ENCODE assay signal across 17 cellular contexts in the genomic region with DNA sequence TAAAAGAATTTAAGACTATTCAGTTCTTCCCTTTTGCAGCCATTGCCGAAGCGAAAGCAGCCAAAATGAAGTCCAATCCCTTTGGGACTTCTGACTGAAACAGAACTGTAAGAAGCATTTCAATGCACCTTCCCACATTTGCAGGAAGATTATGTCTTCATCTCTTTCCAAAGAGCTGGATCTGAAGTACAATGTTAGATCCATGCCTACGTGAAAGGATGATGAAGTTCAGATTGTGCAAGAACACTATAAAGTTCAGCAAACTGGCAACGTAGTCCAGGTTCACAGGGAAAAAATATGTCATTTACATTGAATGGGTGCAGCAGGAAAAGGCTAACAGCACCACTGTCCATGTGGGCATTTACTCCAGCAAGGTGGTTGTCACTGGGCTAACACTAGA. TPM values are rescaled to one million over a fixed set of nuclear protein-coding genes. Genes with fewer than 3 reads are reported as not detected.
DNase-seq lines count a peak whose midpoint lies in the region; ATAC-seq, FAIRE-seq and TF ChIP-seq lines count a peak whose summit lies in the region.
"Had no signal": no experiment of that assay in that cellular context is flagged by ENCODE, and none has a peak within 500 bp of the region (broad histone marks: within the 10 kb centered on the region; RNA-seq: fewer than 3 reads in every experiment).

No MANE protein-coding gene starts in this region.

- no peak overlapping the region for H3K27ac Mint-ChIP-seq in CD4-positive, alpha-beta T cell
- H3K27ac Mint-ChIP-seq: CD4-positive, CD25-positive, alpha-beta regulatory T cell; H9 had no signal

- no peaks in the 10 kb centered on the region for H3K4me1 Mint-ChIP-seq in CD4-positive, alpha-beta T cell (ENCODE audit: low read depth)

- H3K9me1 ChIP-seq in K562 (ENCODE audit: control insufficient read depth, insufficient read depth, low read length): no peaks in the 10 kb centered on the region

- H3K4me3 Mint-ChIP-seq in CD4-positive, alpha-beta T cell: no peak overlapping the region
- H3K4me3 Mint-ChIP-seq: CD4-positive, CD25-positive, alpha-beta regulatory T cell; H9 had no signal

- H3K9ac ChIP-seq in K562 (ENCODE audit: insufficient read depth in 1 of 2, low read depth in 2 of 2, low read length in 2 of 2) (no peak overlapping the region), HepG2 (ENCODE audit: insufficient read depth, low read depth, low read length) (no peak overlapping the region)
- H3K9ac ChIP-seq: BLaER1 treated with 17β-estradiol and CSF1 and Interleukin-3, amounts not matched to agents 10 nM and 100 nM; GM23248 had no signal

- H4K20me1 ChIP-seq in K562 (replicated peaks; ENCODE audit: control insufficient read depth, insufficient read depth, low read length) (no peaks in the 10 kb centered on the region), HepG2 (ENCODE audit: insufficient read depth, low read length) (no peaks in the 10 kb centered on the region)
- H4K20me1 ChIP-seq: BLaER1 treated with 17β-estradiol and CSF1 and Interleukin-3, amounts not matched to agents 10 nM and 100 nM had no signal

- POLR2A ChIA-PET in K562 (lab: Yijun Ruan, JAX) (no interaction called here), HepG2 (lab: Yijun Ruan, JAX) (no interaction called here)
- POLR2A ChIA-PET in CD4-positive, alpha-beta T cell (lab: Charles Lee): no interaction called here

- BruUV-seq in K562 (replicated peaks; lab: Mats Ljungman, UMichigan) (no TSS peak), HepG2 (replicated peaks; lab: Mats Ljungman, UMichigan) (no TSS peak)

- H3K36me3 Mint-ChIP-seq in CD4-positive, alpha-beta T cell (ENCODE audit: low read depth): no peaks in the 10 kb centered on the region
- H3K36me3 Mint-ChIP-seq: CD4-positive, CD25-positive, alpha-beta regulatory T cell had no signal

- in situ Hi-C loops in K562 (cut with MboI) (loop anchor here (10.0 kb wide), 1 partner anchor 205 kb away; no protein-coding TSS in a partner anchor), HepG2 (cut with HindIII; ENCODE audit: extremely low pct_ligation_motif_present, low pct_unique_long_range_greater_than_20kb) (no loop called here)

- intact Hi-C loops in Right ventricle myocardium superior (cut with DNase I) (no loop called here), K562 (cut with micrococcal nuclease) (no loop called here), HepG2 (cut with micrococcal nuclease; ENCODE audit: unreplicated experiment) (no loop called here)
- intact Hi-C loops in CD4-positive, alpha-beta T cell (cut with DNase I, micrococcal nuclease): no loop called here

- H3K4me2 ChIP-seq in K562 (ENCODE audit: insufficient read depth, low read length): no peak overlapping the region
- no peak overlapping the region for H3K4me2 ChIP-seq in HepG2 (ENCODE audit: low read depth, low read length)
- H3K4me2 ChIP-seq: BLaER1 treated with 17β-estradiol and CSF1 and Interleukin-3, amounts not matched to agents 10 nM and 100 nM had no signal

- CTCF ChIA-PET in K562 (lab: Yijun Ruan, JAX; ENCODE audit: low intra/inter-chr PET ratio): no interaction called here
- CTCF ChIA-PET in HepG2 (lab: Yijun Ruan, JAX; ENCODE audit: low intra/inter-chr PET ratio, low total read pairs): no interaction called here
- CTCF ChIA-PET in CD4-positive, alpha-beta T cell (lab: Charles Lee): no interaction called here

- H3K4me3 ChIP-seq in cardiac muscle cell (no peak overlapping the region), K562 (no peak overlapping the region), HepG2 (replicated peaks in 1 of 3; ENCODE audit: insufficient read depth in 1 of 3, low read depth in 2 of 3, low read length in 3 of 3) (no peak overlapping the region), thoracic aorta (peak overlapping the region; percentile 25)
- H3K4me3 ChIP-seq: BLaER1 treated with 17β-estradiol and CSF1 and Interleukin-3, amounts not matched to agents 10 nM and 100 nM; GM23248 had no signal

- TF ChIP-seq POLR2A in K562 (conservative IDR thresholded peaks at IDR 0.05) (no peak), HepG2 (IDR thresholded peaks at IDR 0.05; ENCODE audit: insufficient read depth in 1 of 2, low read depth in 2 of 2, low read length in 2 of 2) (no peak)

- no peaks in the 10 kb centered on the region for H3K9me3 Mint-ChIP-seq in CD4-positive, alpha-beta T cell
- H3K9me3 Mint-ChIP-seq: CD4-positive, CD25-positive, alpha-beta regulatory T cell; H9 had no signal

- TF ChIP-seq EP300 in K562 (IDR thresholded peaks at IDR 0.05; ENCODE audit: low read length) (no peak), HepG2 (IDR thresholded peaks at IDR 0.05; ENCODE audit: low read depth in 2 of 2, low read length in 2 of 2) (no peak), HepG2 (CRISPR knock-in tag; IDR thresholded peaks at IDR 0.05; ENCODE audit: borderline replicate concordance) (no peak)

- H3K27ac ChIP-seq in cardiac muscle cell (peak overlapping the region; percentile 44), K562 (ENCODE audit: extremely low read depth, low read depth, low read length) (no peak overlapping the region), HepG2 (ENCODE audit: extremely low read length, insufficient read depth, low read length) (no peak overlapping the region), thoracic aorta (no peak overlapping the region)
- no peak overlapping the region for H3K27ac ChIP-seq in CD4-positive, alpha-beta T cell (ENCODE audit: low read depth, low read length)
- H3K27ac ChIP-seq: BLaER1 treated with 17β-estradiol and CSF1 and Interleukin-3, amounts not matched to agents 10 nM and 100 nM; GM23248; HL-60 had no signal

- ATAC-seq in Right ventricle myocardium superior (ENCODE audit: poor library complexity) (no peak), K562 (no peak), HepG2 (no peak), thoracic aorta (ENCODE audit: insufficient number of reproducible peaks, low FRiP score, low read depth) (no peak), HG02763 (IDR thresholded peaks at IDR 0.05; ENCODE audit: unreplicated experiment) (no peak)
- no peak for ATAC-seq in CD4-positive, alpha-beta T cell (ENCODE audit: poor library complexity)

- H3K36me3 ChIP-seq in cardiac muscle cell (no peaks in the 10 kb centered on the region), K562 (ENCODE audit: control insufficient read depth, insufficient read depth, low read length) (no peaks in the 10 kb centered on the region), HepG2 (replicated peaks in 1 of 2; ENCODE audit: control insufficient read depth in 1 of 2, insufficient read depth in 2 of 2, low read length in 2 of 2) (no peaks in the 10 kb centered on the region), thoracic aorta (no peaks in the 10 kb centered on the region)
- H3K36me3 ChIP-seq: BLaER1 treated with 17β-estradiol and CSF1 and Interleukin-3, amounts not matched to agents 10 nM and 100 nM had no signal

- no peak overlapping the region for H2AFZ ChIP-seq in K562 (ENCODE audit: low read depth, low read length)
- no peak overlapping the region for H2AFZ ChIP-seq in HepG2 (ENCODE audit: low read length)
- H2AFZ ChIP-seq: GM23248 had no signal

- H3K9me3 ChIP-seq in cardiac muscle cell (ENCODE audit: low read depth) (no peaks in the 10 kb centered on the region), K562 (replicated peaks; ENCODE audit: control insufficient read depth, insufficient read depth, low read depth, low read length) (no peaks in the 10 kb centered on the region), HepG2 (ENCODE audit: low read length) (no peaks in the 10 kb centered on the region), thoracic aorta (no peaks in the 10 kb centered on the region)
- no peaks in the 10 kb centered on the region for H3K9me3 ChIP-seq in CD4-positive, alpha-beta T cell (ENCODE audit: control insufficient read depth, low read length)
- H3K9me3 ChIP-seq: BLaER1 treated with 17β-estradiol and CSF1 and Interleukin-3, amounts not matched to agents 10 nM and 100 nM had no signal

- no peak for FAIRE-seq in K562 (lab: Jason Lieb, UNC)
- FAIRE-seq in HepG2 (lab: Jason Lieb, UNC): no peak

- H3K27me3 ChIP-seq in cardiac muscle cell: no peaks in the 10 kb centered on the region
- H3K27me3 ChIP-seq in K562 (ENCODE audit: control insufficient read depth in 2 of 2, insufficient read depth in 2 of 2, low read length in 2 of 2): 0 out of 5 replicates have a peak, but pooled peaks cover 0 to 2% of the 10 kb centered on the region in 2 experiments
- H3K27me3 ChIP-seq in HepG2 (ENCODE audit: control insufficient read depth in 1 of 2, insufficient read depth in 2 of 2, low read length in 2 of 2): no peaks in the 10 kb centered on the region
- no peaks in the 10 kb centered on the region for H3K27me3 ChIP-seq in thoracic aorta (replicated peaks; ENCODE audit: insufficient read depth)
- H3K27me3 ChIP-seq in CD4-positive, alpha-beta T cell (ENCODE audit: control insufficient read depth, insufficient read depth, low read length): no peaks in the 10 kb centered on the region
- H3K27me3 ChIP-seq: BLaER1 treated with 17β-estradiol and CSF1 and Interleukin-3, amounts not matched to agents 10 nM and 100 nM had no signal

- WGBS in K562 (ENCODE audit: insufficient coverage, low coverage, missing lambda C conversion rate): 0% methylated on average over 4 of the region's 4 CpGs
- 26% methylated on average over 4 of the region's 4 CpGs for WGBS in HepG2 (ENCODE audit: low lambda C conversion rate)

- DNase-seq in cardiac muscle cell (ENCODE audit: low read depth in 1 of 2, low spot score in 1 of 2) (no peak), Right ventricle myocardium superior (no peak), K562 (ENCODE audit: extremely low read depth in 1 of 4, low spot score in 3 of 4) (no peak), HepG2 (ENCODE audit: low spot score) (no peak), thoracic aorta (ENCODE audit: low spot score) (no peak), ureter (ENCODE audit: low spot score) (no peak)
- no peak for DNase-seq in CD4-positive, alpha-beta T cell
- DNase-seq: 8988T; ACHN; Calu3; CD4-positive, CD25-positive, alpha-beta regulatory T cell; DMS 273 treated with DMSO at 0.1 percent for 48 hours; GM23248; H9 had no signal

- TF ChIP-seq RAD21 in K562 (CRISPR knock-in tag; conservative IDR thresholded peaks at IDR 0.05 in 1 of 2, IDR thresholded peaks at IDR 0.05 in 1 of 2) (no peak), HepG2 (CRISPR knock-in tag; IDR thresholded peaks at IDR 0.05) (no peak)

- no peak for TF ChIP-seq CTCF in cardiac muscle cell (IDR thresholded peaks at IDR 0.05; ENCODE audit: low read depth, low read length)
- TF ChIP-seq CTCF in K562 (IDR thresholded peaks at IDR 0.05 in 2 of 3, conservative IDR thresholded peaks at IDR 0.05 in 1 of 3; ENCODE audit: insufficient read depth in 2 of 3, low read depth in 1 of 3, low read length in 3 of 3): no peak
- TF ChIP-seq CTCF in HepG2 (CRISPR knock-in tag; IDR thresholded peaks at IDR 0.05): no peak
- TF ChIP-seq CTCF in thoracic aorta (IDR thresholded peaks at IDR 0.05): no peak
- TF ChIP-seq CTCF in CD4-positive, alpha-beta T cell (IDR thresholded peaks at IDR 0.05): no peak

- peaks cover 23% of the 10 kb centered on the region for H3K27me3 Mint-ChIP-seq in CD4-positive, alpha-beta T cell

- H3K4me1 ChIP-seq in cardiac muscle cell (ENCODE audit: low read depth) (peaks cover 31% of the 10 kb centered on the region), K562 (replicated peaks in 1 of 2; ENCODE audit: control insufficient read depth in 2 of 2, insufficient read depth in 2 of 2, low read length in 2 of 2) (peaks cover 0 to 7% of the 10 kb centered on the region in 2 experiments; a peak in 2 of 5 replicates), HepG2 (ENCODE audit: insufficient read depth, low read length) (no peaks in the 10 kb centered on the region), thoracic aorta (ENCODE audit: control insufficient read depth in 1 of 2, low read depth in 2 of 2) (peaks cover 32 to 45% of the 10 kb centered on the region in 2 donors)

- H3K79me2 ChIP-seq in K562 (ENCODE audit: control insufficient read depth, insufficient read depth, low read length) (no peaks in the 10 kb centered on the region), HepG2 (ENCODE audit: insufficient read depth, low read length) (no peaks in the 10 kb centered on the region)

RNA-seq across cellular contexts. Expression of gene FILIP1, which starts 6.0 kb away (rescaled TPM):
- 56.8 and 107 TPM in 2 replicates for total RNA-seq in cardiac muscle cell
- polyA plus RNA-seq in cardiac muscle cell: 64.8 and 84.7 TPM in 2 replicates
- total RNA-seq in Right ventricle myocardium superior: 160 TPM
- total RNA-seq in K562 (2011; cell fraction: chromatin; rRNA removed; ENCODE audit: low replicate concordance): not detected in 2 replicates
- not detected in 2 replicates for total RNA-seq in K562 (2011; cell fraction: nucleolus; rRNA removed)
- total RNA-seq in K562 (2011; cell fraction: nucleoplasm; rRNA removed): not detected in 2 replicates
- total RNA-seq in K562 (2014; rRNA removed): 0.04 TPM in 1 of 2 replicates, not detected in the other
- total RNA-seq in K562 (2014; rRNA removed; fragmentation: Illumina TruSeq; extraction: Trizol): 0.25 and 0.26 TPM in 2 replicates
- 0.11 and 0.14 TPM in 2 replicates for total RNA-seq in K562 (2015; rRNA removed; fragmentation: Illumina TruSeq; extraction: Trizol)
- 0.04 and 0.09 TPM in 2 replicates for total RNA-seq in K562 (2021)
- 0.03 TPM in 1 of 2 replicates, not detected in the other for polyA plus RNA-seq in K562 (2011; rRNA removed)
- 0.03 TPM in 1 of 2 replicates, not detected in the other for polyA plus RNA-seq in K562 (2011; cell fraction: cytosol; rRNA removed)
- polyA plus RNA-seq in K562 (2011; cell fraction: nucleus; rRNA removed): not detected in 2 replicates
- polyA plus RNA-seq in K562 (2012): 0.16 and 0.19 TPM in 2 replicates
- polyA plus RNA-seq in K562 (2014; fragmentation: Illumina TruSeq; extraction: Trizol): 0.15 and 0.21 TPM in 2 replicates
- under 1 TPM; 0.07 to 0.11 TPM for polyA plus RNA-seq in K562 (2014; fragmentation: Nextera tagmentation; extraction: Ambion mirVana)
- polyA plus RNA-seq in K562 (2014; rRNA removed): 0.03 and 0.04 TPM in 2 replicates
- 0.14 TPM in 1 of 2 replicates, not detected in the other for polyA minus RNA-seq in K562 (2011; rRNA and poly(A)+ RNA removed)
- polyA minus RNA-seq in K562 (2011; cell fraction: cytosol; rRNA and poly(A)+ RNA removed): not detected in 2 replicates
- not detected in 2 replicates for polyA minus RNA-seq in K562 (2011; cell fraction: nucleus; rRNA and poly(A)+ RNA removed)
- total RNA-seq in HepG2 (2016; rRNA removed; fragmentation: Illumina TruSeq; extraction: Trizol): not detected in 2 replicates
- not detected in 2 replicates for total RNA-seq in HepG2 (2016; cell fraction: cytosol; rRNA removed; fragmentation: Illumina TruSeq; extraction: Trizol; ENCODE audit: low read depth)
- not detected in 2 replicates for total RNA-seq in HepG2 (2016; cell fraction: insoluble cytoplasmic fraction; rRNA removed; fragmentation: Illumina TruSeq; extraction: Trizol)
- total RNA-seq in HepG2 (2016; cell fraction: membrane; rRNA removed; fragmentation: Illumina TruSeq; extraction: Trizol): not detected in 2 replicates
- total RNA-seq in HepG2 (2016; cell fraction: nucleus; rRNA removed; fragmentation: Illumina TruSeq; extraction: Trizol): not detected in 2 replicates
- polyA plus RNA-seq in HepG2 (2011; rRNA removed): not detected in 2 replicates
- polyA plus RNA-seq in HepG2 (2011; cell fraction: cytosol; rRNA removed): not detected in 2 replicates
- polyA plus RNA-seq in HepG2 (2011; cell fraction: nucleus; rRNA removed): not detected in 2 replicates
- polyA plus RNA-seq in HepG2 (2012): 0.01 and 0.04 TPM in 2 replicates
- polyA plus RNA-seq in HepG2 (2016; cell fraction: cytosol; fragmentation: Illumina TruSeq; extraction: Trizol; ENCODE audit: low read depth): not detected in 2 replicates
- not detected in 2 replicates for polyA plus RNA-seq in HepG2 (2016; cell fraction: insoluble cytoplasmic fraction; fragmentation: Illumina TruSeq; extraction: Trizol; ENCODE audit: low read depth)
- polyA plus RNA-seq in HepG2 (2016; cell fraction: membrane; fragmentation: Illumina TruSeq; extraction: Trizol; ENCODE audit: low read depth): not detected in 2 replicates
- not detected in 2 replicates for polyA plus RNA-seq in HepG2 (2016; cell fraction: nucleus; fragmentation: Illumina TruSeq; extraction: Trizol; ENCODE audit: insufficient read depth, low read depth)
- polyA minus RNA-seq in HepG2 (2011; rRNA and poly(A)+ RNA removed; ENCODE audit: low replicate concordance): not detected in 2 replicates
- polyA minus RNA-seq in HepG2 (2011; cell fraction: cytosol; rRNA and poly(A)+ RNA removed): not detected in 2 replicates
- polyA minus RNA-seq in HepG2 (2011; cell fraction: nucleus; rRNA and poly(A)+ RNA removed): not detected in 2 replicates
- 10 to 100 TPM; 23.4 to 43.8 TPM for total RNA-seq in thoracic aorta
- total RNA-seq in ureter: 11.3 TPM
- under 1 TPM in 1 of 2 experiments, not detected in 1; 0.06 TPM for total RNA-seq in CD4-positive, alpha-beta T cell
- total RNA-seq: Calu3; CD4-positive, CD25-positive, alpha-beta regulatory T cell had no signal
- polyA plus RNA-seq: GM23248 had no signal
